15 cellular contexts compared by ENCODE assay signal in the genomic region with DNA sequence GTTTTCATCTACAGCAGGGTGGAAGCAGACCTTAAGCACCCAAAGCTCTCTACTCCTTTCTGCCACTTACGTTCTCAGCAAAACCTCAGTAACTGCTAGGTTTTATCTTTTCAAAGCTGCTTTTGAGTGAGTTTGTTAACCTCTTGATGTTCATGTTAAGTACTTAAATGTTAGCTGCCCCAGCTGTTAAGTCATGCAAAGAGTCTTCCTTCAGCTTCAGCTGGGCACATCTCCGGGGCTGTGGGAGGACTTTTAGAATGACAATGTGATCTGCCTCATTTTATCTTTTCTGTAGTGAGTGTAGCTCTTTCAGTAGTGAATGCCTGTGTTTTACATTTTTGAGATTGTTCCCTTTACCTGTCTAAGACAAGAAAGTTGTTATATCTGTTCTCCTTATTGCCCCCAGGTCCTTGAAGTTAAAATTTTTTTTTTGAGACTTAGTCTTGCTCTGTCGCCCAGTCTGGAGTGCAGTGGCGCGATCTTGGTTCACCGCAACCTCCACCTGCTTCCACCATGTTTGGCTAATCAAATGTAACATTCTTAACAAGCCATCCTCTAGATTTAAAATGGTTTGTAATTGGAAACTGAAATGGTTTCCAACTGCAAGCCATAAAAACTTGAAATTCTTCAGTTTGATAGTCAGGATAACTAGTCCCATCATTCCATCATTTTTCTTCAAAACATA. TPM values are rescaled to one million over a fixed set of nuclear protein-coding genes. Genes with fewer than 3 reads are reported as not detected.
A peak's percentile ranks its signal among the peaks of the same experiment; 100 is the strongest.
DNase-seq lines count a peak whose midpoint lies in the region; ATAC-seq and TF ChIP-seq lines count a peak whose summit lies in the region.
"Had no signal": no experiment of that assay in that cellular context is flagged by ENCODE, and none has a peak within 500 bp of the region (broad histone marks: within the 10 kb centered on the region; RNA-seq: fewer than 3 reads in every experiment).

No MANE protein-coding gene starts in this region.

- no peak for DNase-seq in T-helper 2 cell treated with Interferon-gamma antibody and Interleukin-4, amounts not matched to agents 5 μg/mL and 100 μg/mL, for 36 hours (ENCODE audit: low spot score)
- DNase-seq in T-helper 2 cell: no peak
- no peak for DNase-seq in T-helper 17 cell
- DNase-seq in naive thymus-derived CD4-positive, alpha-beta T cell: peak in 1 of 9 donors; percentile 8
- no peak for DNase-seq in erythroblast (lab: John Stamatoyannopoulos, UW)
- DNase-seq in RPMI8226: no peak
- no peak for DNase-seq in SK-N-SH
- DNase-seq: activated effector memory CD4-positive, alpha-beta T cell treated with anti-CD3 and anti-CD28 coated beads, Interleukin-2, amount 50 U/mL, for 16 hours; DMS 273 treated with DMSO at 0.1 percent for 48 hours; left ventricle myocardium inferior; SHP77 treated with DMSO at 0.1 percent for 48 hours; WERI-Rb-1 had no signal

- no peak overlapping the region for H3K4me2 ChIP-seq in SK-N-SH

- H3K9me3 Mint-ChIP-seq in T-helper 2 cell treated with Interferon-gamma antibody and Interleukin-4, amounts not matched to agents 5 μg/mL and 100 μg/mL, for 36 hours: no peaks in the 10 kb centered on the region
- peaks cover 0 to 2% (median 0%) of the 10 kb centered on the region in 11 donors for H3K9me3 Mint-ChIP-seq in naive thymus-derived CD4-positive, alpha-beta T cell
- H3K9me3 Mint-ChIP-seq: stimulated activated effector memory CD8-positive, alpha-beta T cell treated with anti-CD3 and anti-CD28 coated beads, Interleukin-12 subunit alpha, Interleukin-12 subunit beta, amount 100 ng/mL, for 72 hours had no signal

- H3K27me3 ChIP-seq in naive thymus-derived CD4-positive, alpha-beta T cell (ENCODE audit: control insufficient read depth in 2 of 2, insufficient read depth in 2 of 2, low read length in 2 of 2): no peaks in the 10 kb centered on the region
- no peaks in the 10 kb centered on the region for H3K27me3 ChIP-seq in SK-N-SH (ENCODE audit: insufficient read depth)

- CTCF ChIA-PET in naive thymus-derived CD4-positive, alpha-beta T cell (lab: Charles Lee): interaction anchor here (0.9 kb wide), 1 partner anchor 9 kb away, joined by 3 read pairs; no protein-coding TSS in a partner anchor
- CTCF ChIA-PET in SK-N-SH (lab: Yijun Ruan, JAX): no interaction called here

- no peak for TF ChIP-seq CTCF in SK-N-SH (IDR thresholded peaks at IDR 0.05)

- no peak overlapping the region for H3K27ac ChIP-seq in naive thymus-derived CD4-positive, alpha-beta T cell (ENCODE audit: low read depth, low read length)
- no peak overlapping the region for H3K27ac ChIP-seq in SK-N-SH (ENCODE audit: low read depth in 2 of 2, low read length in 1 of 2)
- H3K27ac ChIP-seq: coronary artery, left ventricle myocardium inferior, WERI-Rb-1 had no signal

- H3K36me3 ChIP-seq in naive thymus-derived CD4-positive, alpha-beta T cell (ENCODE audit: control insufficient read depth in 2 of 3, insufficient read depth in 3 of 3, low read length in 3 of 3): no peaks in the 10 kb centered on the region
- H3K36me3 ChIP-seq in SK-N-SH (replicated peaks in 1 of 2; ENCODE audit: control insufficient read depth in 1 of 2, insufficient read depth in 2 of 2, low read length in 1 of 2): no peaks in the 10 kb centered on the region
- H3K36me3 ChIP-seq: left ventricle myocardium inferior, WERI-Rb-1 had no signal

- H3K9ac ChIP-seq in SK-N-SH: no peak overlapping the region

- H3F3A ChIP-seq in SK-N-SH (replicated peaks; ENCODE audit: insufficient read depth): no peaks in the 10 kb centered on the region

- H3K79me2 ChIP-seq in SK-N-SH (ENCODE audit: insufficient read depth): peaks cover 32% of the 10 kb centered on the region; the same call in 1 of the 2 replicates

- no peak overlapping the region for H2AFZ ChIP-seq in SK-N-SH (ENCODE audit: low read depth)

- peaks cover 11% of the 10 kb centered on the region for H3K36me3 Mint-ChIP-seq in T-helper 2 cell treated with Interferon-gamma antibody and Interleukin-4, amounts not matched to agents 5 μg/mL and 100 μg/mL, for 36 hours (ENCODE audit: low read depth)
- no peaks in the 10 kb centered on the region for H3K36me3 Mint-ChIP-seq in T-helper 17 cell (ENCODE audit: low read depth)
- H3K36me3 Mint-ChIP-seq in naive thymus-derived CD4-positive, alpha-beta T cell: peaks cover 0 to 19% (median 11%) of the 10 kb centered on the region in 5 donors
- H3K36me3 Mint-ChIP-seq: stimulated activated effector memory CD8-positive, alpha-beta T cell treated with anti-CD3 and anti-CD28 coated beads, Interleukin-12 subunit alpha, Interleukin-12 subunit beta, amount 100 ng/mL, for 72 hours had no signal

- no peaks in the 10 kb centered on the region for H3K9me2 ChIP-seq in SK-N-SH

- TF ChIP-seq EP300 in SK-N-SH (IDR thresholded peaks at IDR 0.05; ENCODE audit: borderline replicate concordance in 1 of 2, low read depth in 1 of 2, low read length in 1 of 2): no peak

- POLR2A ChIA-PET in naive thymus-derived CD4-positive, alpha-beta T cell (lab: Charles Lee): interaction anchor here (0.6 to 1.3 kb wide), 6 partner anchors 18 to 132 kb away, joined by 3 to 5 read pairs (median 3); partner anchors contain the start of gene KDM4C
- POLR2A ChIA-PET in SK-N-SH (lab: Yijun Ruan, JAX): interaction anchor here (0.6 kb wide), 1 partner anchor 95 kb away, joined by 5 read pairs; no protein-coding TSS in a partner anchor

- no peak overlapping the region for H3K4me3 ChIP-seq in naive thymus-derived CD4-positive, alpha-beta T cell (ENCODE audit: low read length)
- H3K4me3 ChIP-seq in SK-N-SH (ENCODE audit: low read depth in 2 of 2, low read length in 1 of 2): no peak overlapping the region
- H3K4me3 ChIP-seq: coronary artery, left ventricle myocardium inferior had no signal

- H3K4me1 Mint-ChIP-seq in T-helper 2 cell treated with Interferon-gamma antibody and Interleukin-4, amounts not matched to agents 5 μg/mL and 100 μg/mL, for 36 hours (ENCODE audit: low read depth): peaks cover 20% of the 10 kb centered on the region
- peaks cover 33% of the 10 kb centered on the region for H3K4me1 Mint-ChIP-seq in T-helper 17 cell
- peaks cover 22 to 78% (median 55%) of the 10 kb centered on the region in 7 donors for H3K4me1 Mint-ChIP-seq in naive thymus-derived CD4-positive, alpha-beta T cell

- H3K9me3 ChIP-seq in T-helper 17 cell (ENCODE audit: control insufficient read depth, low read length, poor library complexity, severe bottlenecking): no peaks in the 10 kb centered on the region
- H3K9me3 ChIP-seq in naive thymus-derived CD4-positive, alpha-beta T cell (ENCODE audit: control insufficient read depth in 2 of 3, low read length in 3 of 3): no peaks in the 10 kb centered on the region
- H3K9me3 ChIP-seq in SK-N-SH: no peaks in the 10 kb centered on the region
- H3K9me3 ChIP-seq: left ventricle myocardium inferior had no signal

- peaks cover 13% of the 10 kb centered on the region for H4K20me1 ChIP-seq in SK-N-SH (ENCODE audit: insufficient read depth)

- H3K4me3 Mint-ChIP-seq in T-helper 2 cell treated with Interferon-gamma antibody and Interleukin-4, amounts not matched to agents 5 μg/mL and 100 μg/mL, for 36 hours: peak overlapping the region; percentile 14
- H3K4me3 Mint-ChIP-seq in T-helper 17 cell: no peak overlapping the region
- peak overlapping the region in 9 of 10 donors; percentile 13 to 63 (median 49) for H3K4me3 Mint-ChIP-seq in naive thymus-derived CD4-positive, alpha-beta T cell
- H3K4me3 Mint-ChIP-seq: stimulated activated effector memory CD8-positive, alpha-beta T cell treated with anti-CD3 and anti-CD28 coated beads, Interleukin-12 subunit alpha, Interleukin-12 subunit beta, amount 100 ng/mL, for 72 hours had no signal

- intact Hi-C loops in naive thymus-derived CD4-positive, alpha-beta T cell (cut with micrococcal nuclease): no loop called here

- TF ChIP-seq POLR2A in erythroblast (IDR thresholded peaks at IDR 0.05; ENCODE audit: low read length): no peak

- peaks cover 6 to 35% of the 10 kb centered on the region in 2 donors for H3K4me1 ChIP-seq in naive thymus-derived CD4-positive, alpha-beta T cell (ENCODE audit: control insufficient read depth in 2 of 2, insufficient read depth in 2 of 2, low read length in 2 of 2)
- H3K4me1 ChIP-seq in SK-N-SH (ENCODE audit: control insufficient read depth in 1 of 2, insufficient read depth in 2 of 2, low read depth in 1 of 2, low read length in 1 of 2): peaks cover 12 to 13% of the 10 kb centered on the region in 2 experiments; a peak in 3 of 4 replicates

- WGBS in SK-N-SH (ENCODE audit: low lambda C conversion rate): 95% methylated on average over 6 of the region's 6 CpGs

- ATAC-seq in GM21619 (IDR thresholded peaks at IDR 0.05; ENCODE audit: unreplicated experiment) (peak; percentile 61), T-helper 17 cell (no peak)
- ATAC-seq in naive thymus-derived CD4-positive, alpha-beta T cell: no peak
- ATAC-seq: stimulated activated effector memory CD8-positive, alpha-beta T cell treated with anti-CD3 and anti-CD28 coated beads, Interleukin-12 subunit alpha, Interleukin-12 subunit beta, amount 100 ng/mL, for 72 hours had no signal

- no peak for TF ChIP-seq RAD21 in SK-N-SH (IDR thresholded peaks at IDR 0.05; ENCODE audit: low read length)

- peak overlapping the region; percentile 68 for H3K27ac Mint-ChIP-seq in T-helper 2 cell treated with Interferon-gamma antibody and Interleukin-4, amounts not matched to agents 5 μg/mL and 100 μg/mL, for 36 hours
- peak overlapping the region; percentile 60 for H3K27ac Mint-ChIP-seq in T-helper 17 cell
- H3K27ac Mint-ChIP-seq in naive thymus-derived CD4-positive, alpha-beta T cell: peak overlapping the region in 6 of 9 donors; percentile 3 to 65 (median 26)
- H3K27ac Mint-ChIP-seq: stimulated activated effector memory CD8-positive, alpha-beta T cell treated with anti-CD3 and anti-CD28 coated beads, Interleukin-12 subunit alpha, Interleukin-12 subunit beta, amount 100 ng/mL, for 72 hours had no signal

- H3K27me3 Mint-ChIP-seq in T-helper 2 cell treated with Interferon-gamma antibody and Interleukin-4, amounts not matched to agents 5 μg/mL and 100 μg/mL, for 36 hours (ENCODE audit: low read depth): no peaks in the 10 kb centered on the region
- H3K27me3 Mint-ChIP-seq in T-helper 17 cell: no peaks in the 10 kb centered on the region
- H3K27me3 Mint-ChIP-seq in naive thymus-derived CD4-positive, alpha-beta T cell: no peaks in the 10 kb centered on the region

TF ChIP-seq in SK-N-SH, 30 proteins besides CTCF, POLR2A, EP300 and RAD21 (continues in another document):
- TF ChIP-seq RCOR1 (IDR thresholded peaks at IDR 0.05; ENCODE audit: low read length): no peak

RNA-seq across cellular contexts. Expression of gene KDM4C, which starts 19.6 kb away (rescaled TPM):
- total RNA-seq in T-helper 17 cell: 10 to 100 TPM; 97.7 to 98.6 TPM
- 100 to 1,000 TPM in 1 of 5 experiments, 10 to 100 TPM in 4; 68.6 to 100 (median 93.3) TPM for total RNA-seq in naive thymus-derived CD4-positive, alpha-beta T cell
- polyA plus RNA-seq in naive thymus-derived CD4-positive, alpha-beta T cell: 10 to 100 TPM; 38.5 to 39.5 TPM
- 9.4 and 11.4 TPM in 2 replicates for polyA plus RNA-seq in SK-N-SH (2012; rRNA removed)
- polyA plus RNA-seq in SK-N-SH (2012; cell fraction: cytosol; rRNA removed): 9.4 and 9.8 TPM in 2 replicates
- polyA plus RNA-seq in SK-N-SH (2012; cell fraction: nucleus; rRNA removed): 19.1 and 31.2 TPM in 2 replicates
